Comparison of ENCODE assay signal across 37 cellular contexts in genomic region chr10:106728232-106728631, GRCh38.
DNase-seq lines count a peak whose midpoint lies in the region; ATAC-seq, FAIRE-seq and TF ChIP-seq lines count a peak whose summit lies in the region.
"Had no signal": no experiment of that assay in that cellular context is flagged by ENCODE, and none has a peak within 500 bp of the region (broad histone marks: within the 10 kb centered on the region; RNA-seq: fewer than 3 reads in every experiment).

No MANE protein-coding gene starts in this region.

- H3K36me3 Mint-ChIP-seq in stimulated activated effector memory CD8-positive, alpha-beta T cell treated with anti-CD3 and anti-CD28 coated beads, Interleukin-12 subunit alpha, Interleukin-12 subunit beta, amount 100 ng/mL, for 72 hours = no peaks in the 10 kb centered on the region
- H3K36me3 Mint-ChIP-seq: CD14-positive monocyte; CD4-positive, alpha-beta memory T cell; CD4-positive, CD25-positive, alpha-beta regulatory T cell; CD8-positive, alpha-beta memory T cell; CD8-positive, alpha-beta T cell had no signal

- H3K4me2 ChIP-seq in HepG2 (ENCODE audit: low read depth, low read length) = no peak overlapping the region
- H3K4me2 ChIP-seq in neuronal stem cell (ENCODE audit: insufficient read depth, low read length, poor library complexity, severe bottlenecking) = no peak overlapping the region
- H3K4me2 ChIP-seq: A549; BLaER1; BLaER1 treated with 17β-estradiol and CSF1 and Interleukin-3, amounts not matched to agents 10 nM and 100 nM had no signal

- H3K79me2 ChIP-seq in HepG2 (ENCODE audit: insufficient read depth, low read length) = no peaks in the 10 kb centered on the region

- no peak overlapping the region for H3K4ac ChIP-seq in neuronal stem cell (ENCODE audit: low read length)

- H3K9me3 Mint-ChIP-seq in stimulated activated effector memory CD8-positive, alpha-beta T cell treated with anti-CD3 and anti-CD28 coated beads, Interleukin-12 subunit alpha, Interleukin-12 subunit beta, amount 100 ng/mL, for 72 hours = peaks cover 7% of the 10 kb centered on the region
- H3K9me3 Mint-ChIP-seq: CD4-positive, alpha-beta T cell had no signal

- H3K18ac ChIP-seq in neuronal stem cell (ENCODE audit: low read length) = no peak overlapping the region

- ATAC-seq in HepG2 = peak; percentile 57
- no peak for ATAC-seq in right lobe of liver
- ATAC-seq in stimulated activated effector memory CD8-positive, alpha-beta T cell treated with anti-CD3 and anti-CD28 coated beads, Interleukin-12 subunit alpha, Interleukin-12 subunit beta, amount 100 ng/mL, for 72 hours = peak; percentile 19
- no peak for ATAC-seq in right cardiac atrium
- no peak for ATAC-seq in GM21529 (IDR thresholded peaks at IDR 0.05; ENCODE audit: unreplicated experiment)
- ATAC-seq: A549; CD8-positive, alpha-beta T cell had no signal

- BruUV-seq in HepG2 (replicated peaks; lab: Mats Ljungman, UMichigan) = no TSS peak

- no peak overlapping the region for H4K91ac ChIP-seq in neuronal stem cell (ENCODE audit: low read depth, low read length, poor library complexity)

- no peak overlapping the region for H2BK12ac ChIP-seq in neuronal stem cell (ENCODE audit: low read length)

- H3K9me3 ChIP-seq in HepG2 (ENCODE audit: low read length) (no peaks in the 10 kb centered on the region), right lobe of liver (no peaks in the 10 kb centered on the region), neuronal stem cell (replicated peaks in 1 of 2; ENCODE audit: control insufficient read depth in 2 of 2, insufficient read depth in 1 of 2, low read depth in 1 of 2, low read length in 2 of 2) (no peaks in the 10 kb centered on the region), right cardiac atrium (ENCODE audit: control insufficient read depth, low read length) (no peaks in the 10 kb centered on the region)
- H3K9me3 ChIP-seq: A549; BE2C; BLaER1; BLaER1 treated with 17β-estradiol and CSF1 and Interleukin-3, amounts not matched to agents 10 nM and 100 nM; Caco-2 had no signal

- H4K8ac ChIP-seq in neuronal stem cell (ENCODE audit: low read depth, low read length) = no peak overlapping the region

- H2AK5ac ChIP-seq in neuronal stem cell (ENCODE audit: low read depth, low read length) = no peak overlapping the region

- H3K9ac ChIP-seq in HepG2 (ENCODE audit: insufficient read depth, low read depth, low read length) (no peak overlapping the region), neuronal stem cell (ENCODE audit: low read depth, low read length, poor library complexity) (peak overlapping the region; percentile 34)
- H3K9ac ChIP-seq: BLaER1; BLaER1 treated with 17β-estradiol and CSF1 and Interleukin-3, amounts not matched to agents 10 nM and 100 nM had no signal

- TF ChIP-seq POLR2A in HepG2 (IDR thresholded peaks at IDR 0.05; ENCODE audit: insufficient read depth in 1 of 2, low read depth in 2 of 2, low read length in 2 of 2) = no peak
- TF ChIP-seq POLR2A in right lobe of liver (IDR thresholded peaks at IDR 0.05) = no peak

- H3K27me3 ChIP-seq in HepG2 (ENCODE audit: control insufficient read depth in 1 of 2, insufficient read depth in 2 of 2, low read length in 2 of 2) (no peaks in the 10 kb centered on the region), right lobe of liver (no peaks in the 10 kb centered on the region), neuronal stem cell (ENCODE audit: control insufficient read depth in 3 of 3, insufficient read depth in 3 of 3, low read depth in 1 of 3, low read length in 3 of 3) (no peaks in the 10 kb centered on the region), right cardiac atrium (ENCODE audit: control insufficient read depth, insufficient read depth) (no peaks in the 10 kb centered on the region)
- H3K27me3 ChIP-seq: BE2C; BLaER1; BLaER1 treated with 17β-estradiol and CSF1 and Interleukin-3, amounts not matched to agents 10 nM and 100 nM had no signal

- H4K20me1 ChIP-seq in HepG2 (ENCODE audit: insufficient read depth, low read length) = no peaks in the 10 kb centered on the region
- H4K20me1 ChIP-seq: BLaER1; BLaER1 treated with 17β-estradiol and CSF1 and Interleukin-3, amounts not matched to agents 10 nM and 100 nM had no signal

- H3K36me3 ChIP-seq in HepG2 (replicated peaks in 1 of 2; ENCODE audit: control insufficient read depth in 1 of 2, insufficient read depth in 2 of 2, low read length in 2 of 2) = no peaks in the 10 kb centered on the region
- H3K36me3 ChIP-seq in right lobe of liver = no peaks in the 10 kb centered on the region
- no peaks in the 10 kb centered on the region for H3K36me3 ChIP-seq in neuronal stem cell (replicated peaks in 1 of 2; ENCODE audit: control insufficient read depth in 2 of 2, insufficient read depth in 2 of 2, low read length in 2 of 2)
- H3K36me3 ChIP-seq: BE2C; BLaER1; BLaER1 treated with 17β-estradiol and CSF1 and Interleukin-3, amounts not matched to agents 10 nM and 100 nM had no signal

- H2BK15ac ChIP-seq in neuronal stem cell (ENCODE audit: low read length) = no peak overlapping the region

- TF ChIP-seq EP300 in HepG2 (IDR thresholded peaks at IDR 0.05; ENCODE audit: low read depth in 2 of 2, low read length in 2 of 2) (no peak), HepG2 (CRISPR knock-in tag; IDR thresholded peaks at IDR 0.05; ENCODE audit: borderline replicate concordance) (no peak)

- CTCF ChIA-PET in HepG2 (lab: Yijun Ruan, JAX; ENCODE audit: low intra/inter-chr PET ratio, low total read pairs) = no interaction called here

- H3K27ac Mint-ChIP-seq in stimulated activated effector memory CD8-positive, alpha-beta T cell treated with anti-CD3 and anti-CD28 coated beads, Interleukin-12 subunit alpha, Interleukin-12 subunit beta, amount 100 ng/mL, for 72 hours = no peak overlapping the region
- H3K27ac Mint-ChIP-seq: B cell; CD14-positive monocyte; CD4-positive, alpha-beta memory T cell; CD4-positive, alpha-beta T cell; CD4-positive, CD25-positive, alpha-beta regulatory T cell; CD8-positive, alpha-beta memory T cell; CD8-positive, alpha-beta T cell had no signal

- H3K4me3 ChIP-seq in HepG2 (replicated peaks in 1 of 3; ENCODE audit: insufficient read depth in 1 of 3, low read depth in 2 of 3, low read length in 3 of 3) (no peak overlapping the region), right lobe of liver (no peak overlapping the region), neuronal stem cell (ENCODE audit: low read length in 2 of 2) (no peak overlapping the region), right cardiac atrium (ENCODE audit: low read length) (no peak overlapping the region)
- H3K4me3 ChIP-seq: A549; BLaER1; BLaER1 treated with 17β-estradiol and CSF1 and Interleukin-3, amounts not matched to agents 10 nM and 100 nM had no signal

- FAIRE-seq in HepG2 (lab: Jason Lieb, UNC) = no peak
- FAIRE-seq: A204.1, A549, D721Med had no signal

- H2BK5ac ChIP-seq in neuronal stem cell (ENCODE audit: low read length) = no peak overlapping the region

- H2BK120ac ChIP-seq in neuronal stem cell (ENCODE audit: low read depth, low read length) = no peak overlapping the region

- H2AFZ ChIP-seq in HepG2 (ENCODE audit: low read length) (no peak overlapping the region), neuronal stem cell (ENCODE audit: low read length) (no peak overlapping the region)

- peaks cover 7% of the 10 kb centered on the region; the same call in 1 of the 2 replicates for H3K4me1 ChIP-seq in HepG2 (ENCODE audit: insufficient read depth, low read length)
- H3K4me1 ChIP-seq in right lobe of liver = no peaks in the 10 kb centered on the region
- no peaks in the 10 kb centered on the region for H3K4me1 ChIP-seq in neuronal stem cell (ENCODE audit: control insufficient read depth in 2 of 2, insufficient read depth in 1 of 2, low read depth in 1 of 2, low read length in 2 of 2)
- H3K4me1 ChIP-seq in right cardiac atrium (ENCODE audit: control insufficient read depth, insufficient read depth, low read length) = no peaks in the 10 kb centered on the region
- H3K4me1 ChIP-seq: A549; BLaER1; BLaER1 treated with 17β-estradiol and CSF1 and Interleukin-3, amounts not matched to agents 10 nM and 100 nM; Caco-2 had no signal

- no peak overlapping the region for H3K23ac ChIP-seq in neuronal stem cell (ENCODE audit: low read depth, low read length, poor library complexity)

- no peak for DNase-seq in HepG2 (ENCODE audit: low spot score)
- no peak for DNase-seq in right lobe of liver
- peak; percentile 55 for DNase-seq in mucosa of gallbladder (ENCODE audit: low spot score)
- no peak for DNase-seq in neuronal stem cell (ENCODE audit: low spot score)
- DNase-seq in stimulated activated effector memory CD8-positive, alpha-beta T cell treated with anti-CD3 and anti-CD28 coated beads, Interleukin-12 subunit alpha, Interleukin-12 subunit beta, amount 100 ng/mL, for 72 hours (ENCODE audit: low spot score in 2 of 2) = no peak
- no peak for DNase-seq in right cardiac atrium
- no peak for DNase-seq in DMS 273 (lab: John Stamatoyannopoulos, UW; ENCODE audit: unreplicated experiment)
- DNase-seq: 8988T; ACHN; AML-193; BE2C; C1 segment of cervical spinal cord; Caco-2; Calu3; CD4-positive, alpha-beta memory T cell; CD4-positive, alpha-beta T cell; CD4-positive, CD25-positive, alpha-beta regulatory T cell; CD8-positive, alpha-beta memory T cell; CD8-positive, alpha-beta T cell; COR-L47; DMS 273 treated with DMSO at 0.1 percent for 48 hours; DMS153; DMS53; DMS79; DMS79 treated with DMSO at 0.1 percent for 48 hours; DND-41; EL had no signal

- H3K4me1 Mint-ChIP-seq in stimulated activated effector memory CD8-positive, alpha-beta T cell treated with anti-CD3 and anti-CD28 coated beads, Interleukin-12 subunit alpha, Interleukin-12 subunit beta, amount 100 ng/mL, for 72 hours = no peaks in the 10 kb centered on the region
- H3K4me1 Mint-ChIP-seq: B cell; CD14-positive monocyte; CD4-positive, alpha-beta memory T cell; CD4-positive, CD25-positive, alpha-beta regulatory T cell; CD8-positive, alpha-beta memory T cell had no signal

- H3K79me1 ChIP-seq in neuronal stem cell (ENCODE audit: low read depth, low read length) = no peaks in the 10 kb centered on the region

- H3K27ac ChIP-seq in HepG2 (ENCODE audit: extremely low read length, insufficient read depth, low read length) (no peak overlapping the region), right lobe of liver (no peak overlapping the region), neuronal stem cell (replicated peaks; ENCODE audit: low read length) (no peak overlapping the region), right cardiac atrium (ENCODE audit: low read length) (no peak overlapping the region)
- H3K27ac ChIP-seq: 22Rv1; A549; BLaER1; BLaER1 treated with 17β-estradiol and CSF1 and Interleukin-3, amounts not matched to agents 10 nM and 100 nM; C4-2B had no signal

- in situ Hi-C loops in HepG2 (cut with HindIII; ENCODE audit: extremely low pct_ligation_motif_present, low pct_unique_long_range_greater_than_20kb) = no loop called here

- WGBS in HepG2 (ENCODE audit: low lambda C conversion rate) = 0% methylated on average over 2 of the region's 2 CpGs
- 37% methylated on average over 2 of the region's 2 CpGs for WGBS in right lobe of liver (ENCODE audit: insufficient coverage, low coverage, low lambda C conversion rate, missing lambda C conversion rate)
- no CpG with 5 or more reads among the region's 2 CpGs for WGBS in neuronal stem cell (ENCODE audit: extremely low coverage in 2 of 2, insufficient read length in 2 of 2, insufficient replicate concordance in 1 of 2), 2 donors
- WGBS in right cardiac atrium = 68% methylated on average over 2 of the region's 2 CpGs

- TF ChIP-seq CTCF in HepG2 (CRISPR knock-in tag; IDR thresholded peaks at IDR 0.05) = no peak
- no peak for TF ChIP-seq CTCF in right lobe of liver (IDR thresholded peaks at IDR 0.05)

- POLR2A ChIA-PET in HepG2 (lab: Yijun Ruan, JAX) = no interaction called here

- intact Hi-C loops in HepG2 (cut with micrococcal nuclease; ENCODE audit: unreplicated experiment) (no loop called here), right lobe of liver (cut with DNase I) (no loop called here), right cardiac atrium (cut with DNase I) (no loop called here)

- no peak overlapping the region for H3K14ac ChIP-seq in neuronal stem cell (ENCODE audit: low read length)

- TF ChIP-seq RAD21 in HepG2 (CRISPR knock-in tag; IDR thresholded peaks at IDR 0.05) = no peak

- no peak overlapping the region for H3K4me3 Mint-ChIP-seq in stimulated activated effector memory CD8-positive, alpha-beta T cell treated with anti-CD3 and anti-CD28 coated beads, Interleukin-12 subunit alpha, Interleukin-12 subunit beta, amount 100 ng/mL, for 72 hours
- H3K4me3 Mint-ChIP-seq: B cell; CD14-positive monocyte; CD4-positive, alpha-beta memory T cell; CD4-positive, alpha-beta T cell; CD4-positive, CD25-positive, alpha-beta regulatory T cell; CD8-positive, alpha-beta memory T cell; CD8-positive, alpha-beta T cell had no signal

Comparison
In these comparisons a context has a peak if more than half of its experiments do, and no peak if none do; other contexts are left out.
1. ATAC-seq: peak in HepG2 (single experiment) and stimulated activated effector memory CD8-positive, alpha-beta T cell treated with anti-CD3 and anti-CD28 coated beads, Interleukin-12 subunit alpha, Interleukin-12 subunit beta, amount 100 ng/mL, for 72 hours (single experiment); none in right lobe of liver (0 of 4), right cardiac atrium (0 of 2) and GM21529 (single experiment).